In the genomic region with DNA sequence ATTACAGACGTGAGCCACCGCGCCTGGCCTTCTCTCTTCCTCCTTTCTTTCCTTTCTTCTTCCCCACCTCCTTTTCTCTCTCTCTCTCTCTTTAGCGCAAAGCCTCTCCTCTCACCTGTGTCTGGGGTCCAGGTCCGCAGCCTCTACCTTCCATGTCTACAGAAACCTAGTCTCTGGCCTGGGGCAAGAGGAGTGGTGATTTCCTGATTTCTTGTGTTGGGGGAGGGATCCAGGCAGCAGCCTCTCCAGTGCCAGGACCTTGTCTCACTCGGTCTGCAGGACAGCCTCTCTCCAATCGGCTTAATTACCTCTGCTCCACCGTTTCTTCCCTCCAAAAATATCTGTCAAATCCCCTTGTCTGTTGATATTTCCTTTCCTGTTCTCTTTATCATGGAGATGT, we compare ENCODE assay signal across 16 cellular contexts. TPM values are rescaled to one million over a fixed set of nuclear protein-coding genes. Genes with fewer than 3 reads are reported as not detected.
DNase-seq lines count a peak whose midpoint lies in the region; ATAC-seq, FAIRE-seq and TF ChIP-seq lines count a peak whose summit lies in the region.
"Had no signal": no experiment of that assay in that cellular context is flagged by ENCODE, and none has a peak within 500 bp of the region (broad histone marks: within the 10 kb centered on the region; RNA-seq: fewer than 3 reads in every experiment).

No MANE protein-coding gene starts in this region.

- H3K27me3 Mint-ChIP-seq in GM23338 (ENCODE audit: insufficient read depth, low read depth, poor library complexity): peaks cover 3% of the 10 kb centered on the region
- no peaks in the 10 kb centered on the region for H3K27me3 Mint-ChIP-seq in neural progenitor cell (ENCODE audit: insufficient read depth, low read depth)
- H3K27me3 Mint-ChIP-seq in activated T-helper 2 cell treated with anti-CD3 and anti-CD28 coated beads, Interferon-gamma antibody, Interleukin-2, Interleukin-4, amounts not matched to agents 10 μg/mL and 5 μg/mL and 100 μg/mL, durations not matched to agents 14 hours and 24 hours and 36 hours (ENCODE audit: low read depth): no peaks in the 10 kb centered on the region
- no peaks in the 10 kb centered on the region for H3K27me3 Mint-ChIP-seq in glutamatergic neuron (ENCODE audit: unreplicated experiment)
- H3K27me3 Mint-ChIP-seq: CD8-positive, alpha-beta memory T cell had no signal

- H3K9ac ChIP-seq in K562 (ENCODE audit: insufficient read depth in 1 of 2, low read depth in 2 of 2, low read length in 2 of 2): no peak overlapping the region
- H3K9ac ChIP-seq in neural progenitor cell: no peak overlapping the region
- H3K9ac ChIP-seq: BLaER1 had no signal

- intact Hi-C loops in K562 (cut with micrococcal nuclease): no loop called here
- intact Hi-C loops in activated T-helper 2 cell treated with anti-CD3 and anti-CD28 coated beads, Interferon-gamma antibody, Interleukin-2, Interleukin-4, amounts not matched to agents 10 μg/mL and 5 μg/mL and 100 μg/mL, durations not matched to agents 14 hours and 24 hours and 36 hours (cut with micrococcal nuclease): no loop called here

- POLR2A ChIA-PET in K562 (lab: Yijun Ruan, JAX): no interaction called here

- H3K36me3 Mint-ChIP-seq in GM23338 (ENCODE audit: low read depth) (no peaks in the 10 kb centered on the region), neural progenitor cell (peaks cover 1% of the 10 kb centered on the region), glutamatergic neuron (ENCODE audit: unreplicated experiment) (no peaks in the 10 kb centered on the region)
- H3K36me3 Mint-ChIP-seq in activated T-helper 2 cell treated with anti-CD3 and anti-CD28 coated beads, Interferon-gamma antibody, Interleukin-2, Interleukin-4, amounts not matched to agents 10 μg/mL and 5 μg/mL and 100 μg/mL, durations not matched to agents 14 hours and 24 hours and 36 hours (ENCODE audit: low read depth): peaks cover 4% of the 10 kb centered on the region

- H3K4me1 Mint-ChIP-seq in GM23338 (peaks cover 8% of the 10 kb centered on the region), neural progenitor cell (peaks cover 17% of the 10 kb centered on the region), glutamatergic neuron (ENCODE audit: low read depth, unreplicated experiment) (no peaks in the 10 kb centered on the region)
- H3K4me1 Mint-ChIP-seq in activated T-helper 2 cell treated with anti-CD3 and anti-CD28 coated beads, Interferon-gamma antibody, Interleukin-2, Interleukin-4, amounts not matched to agents 10 μg/mL and 5 μg/mL and 100 μg/mL, durations not matched to agents 14 hours and 24 hours and 36 hours (ENCODE audit: low read depth): peaks cover 6% of the 10 kb centered on the region
- H3K4me1 Mint-ChIP-seq: CD8-positive, alpha-beta memory T cell had no signal

- H3F3A ChIP-seq in GM23338 (replicated peaks; ENCODE audit: low read depth): no peaks in the 10 kb centered on the region
- no peaks in the 10 kb centered on the region for H3F3A ChIP-seq in neural progenitor cell (ENCODE audit: low read depth)

- TF ChIP-seq CTCF in GM23338 (conservative IDR thresholded peaks at IDR 0.05; ENCODE audit: low read depth in 2 of 2) (no peak), K562 (IDR thresholded peaks at IDR 0.05 in 2 of 3, conservative IDR thresholded peaks at IDR 0.05 in 1 of 3; ENCODE audit: insufficient read depth in 2 of 3, low read depth in 1 of 3, low read length in 3 of 3) (no peak), neural progenitor cell (IDR thresholded peaks at IDR 0.05) (no peak), glutamatergic neuron (IDR thresholded peaks at IDR 0.05; ENCODE audit: partially characterized antibody, unreplicated experiment) (no peak)

- in situ Hi-C loops in K562 (cut with MboI): no loop called here

- H3K9me3 ChIP-seq in K562 (replicated peaks; ENCODE audit: control insufficient read depth, insufficient read depth, low read depth, low read length) (no peaks in the 10 kb centered on the region), neural progenitor cell (ENCODE audit: low read depth) (no peaks in the 10 kb centered on the region)
- H3K9me3 ChIP-seq: BLaER1, HAP-1 had no signal

- no peaks in the 10 kb centered on the region for H3K79me2 ChIP-seq in GM23338 (replicated peaks; ENCODE audit: insufficient read depth)
- H3K79me2 ChIP-seq in K562 (ENCODE audit: control insufficient read depth, insufficient read depth, low read length): no peaks in the 10 kb centered on the region
- H3K79me2 ChIP-seq in neural progenitor cell (ENCODE audit: low read depth): no peaks in the 10 kb centered on the region

- H3K27me3 ChIP-seq in GM23338 (ENCODE audit: insufficient read depth): no peaks in the 10 kb centered on the region
- H3K27me3 ChIP-seq in K562 (ENCODE audit: control insufficient read depth in 2 of 2, insufficient read depth in 2 of 2, low read length in 2 of 2): peaks cover 0 to 3% of the 10 kb centered on the region in 2 experiments; a peak in 1 of 5 replicates
- H3K27me3 ChIP-seq in neural progenitor cell: no peaks in the 10 kb centered on the region
- H3K27me3 ChIP-seq: BLaER1 had no signal

- no peaks in the 10 kb centered on the region for H3K9me1 ChIP-seq in K562 (ENCODE audit: control insufficient read depth, insufficient read depth, low read length)

- no peak for TF ChIP-seq RAD21 in K562 (CRISPR knock-in tag; conservative IDR thresholded peaks at IDR 0.05 in 1 of 2, IDR thresholded peaks at IDR 0.05 in 1 of 2)

- FAIRE-seq in K562 (lab: Jason Lieb, UNC): no peak
- FAIRE-seq: D721Med, G401.6, GM12892 had no signal

- DNase-seq in GM23338 (ENCODE audit: low spot score) (no peak), K562 (ENCODE audit: extremely low read depth in 1 of 4, low spot score in 3 of 4) (no peak), neural progenitor cell (ENCODE audit: low spot score) (no peak), glutamatergic neuron (no peak)
- DNase-seq in activated T-helper 2 cell treated with anti-CD3 and anti-CD28 coated beads, Interferon-gamma antibody, Interleukin-2, Interleukin-4, amounts not matched to agents 10 μg/mL and 5 μg/mL and 100 μg/mL, durations not matched to agents 14 hours and 24 hours and 36 hours (ENCODE audit: low spot score): no peak
- DNase-seq: CD4-positive, CD25-positive, alpha-beta regulatory T cell; CD8-positive, alpha-beta memory T cell; DMS 273 treated with DMSO at 0.1 percent for 48 hours; DMS79 treated with DMSO at 0.1 percent for 48 hours had no signal

- H3K36me3 ChIP-seq in GM23338 (ENCODE audit: insufficient read depth) (no peaks in the 10 kb centered on the region), K562 (ENCODE audit: control insufficient read depth, insufficient read depth, low read length) (no peaks in the 10 kb centered on the region), neural progenitor cell (no peaks in the 10 kb centered on the region)
- H3K36me3 ChIP-seq: BLaER1, HAP-1 had no signal

- no TSS peak for BruUV-seq in K562 (replicated peaks; lab: Mats Ljungman, UMichigan)

- H3K9me3 Mint-ChIP-seq in GM23338: no peaks in the 10 kb centered on the region
- no peaks in the 10 kb centered on the region for H3K9me3 Mint-ChIP-seq in neural progenitor cell
- H3K9me3 Mint-ChIP-seq in activated T-helper 2 cell treated with anti-CD3 and anti-CD28 coated beads, Interferon-gamma antibody, Interleukin-2, Interleukin-4, amounts not matched to agents 10 μg/mL and 5 μg/mL and 100 μg/mL, durations not matched to agents 14 hours and 24 hours and 36 hours: no peaks in the 10 kb centered on the region
- no peaks in the 10 kb centered on the region for H3K9me3 Mint-ChIP-seq in glutamatergic neuron (ENCODE audit: unreplicated experiment)
- H3K9me3 Mint-ChIP-seq: CD4-positive, CD25-positive, alpha-beta regulatory T cell; CD8-positive, alpha-beta memory T cell had no signal

- no peak overlapping the region for H3K4me3 Mint-ChIP-seq in GM23338
- no peak overlapping the region for H3K4me3 Mint-ChIP-seq in neural progenitor cell
- H3K4me3 Mint-ChIP-seq in activated T-helper 2 cell treated with anti-CD3 and anti-CD28 coated beads, Interferon-gamma antibody, Interleukin-2, Interleukin-4, amounts not matched to agents 10 μg/mL and 5 μg/mL and 100 μg/mL, durations not matched to agents 14 hours and 24 hours and 36 hours (ENCODE audit: low read depth): no peak overlapping the region
- no peak overlapping the region for H3K4me3 Mint-ChIP-seq in glutamatergic neuron (ENCODE audit: unreplicated experiment)
- H3K4me3 Mint-ChIP-seq: CD4-positive, CD25-positive, alpha-beta regulatory T cell; CD8-positive, alpha-beta memory T cell had no signal

- H2AFZ ChIP-seq in GM23338 (0 out of 2 replicates have a peak overlapping the region, but pooled peaks have one; percentile 45), K562 (ENCODE audit: low read depth, low read length) (peak overlapping the region; percentile 57; the same call in 1 of the 2 replicates), neural progenitor cell (replicated peaks) (peak overlapping the region; percentile 42)

- no peak overlapping the region for H3K27ac ChIP-seq in GM23338 (ENCODE audit: low read depth)
- no peak overlapping the region for H3K27ac ChIP-seq in K562 (ENCODE audit: extremely low read depth, low read depth, low read length)
- H3K27ac ChIP-seq in neural progenitor cell: no peak overlapping the region
- H3K27ac ChIP-seq: BLaER1, C4-2B had no signal

- no peak for TF ChIP-seq POLR2A in K562 (conservative IDR thresholded peaks at IDR 0.05)

- H3K4me1 ChIP-seq in GM23338 (ENCODE audit: insufficient read depth) (0 out of 2 replicates have a peak, but pooled peaks cover 4% of the 10 kb centered on the region), K562 (replicated peaks in 1 of 2; ENCODE audit: control insufficient read depth in 2 of 2, insufficient read depth in 2 of 2, low read length in 2 of 2) (peaks cover 0 to 8% of the 10 kb centered on the region in 2 experiments; a peak in 1 of 5 replicates), neural progenitor cell (peaks cover 13% of the 10 kb centered on the region)
- H3K4me1 ChIP-seq: HAP-1 had no signal

- CTCF ChIA-PET in K562 (lab: Yijun Ruan, JAX; ENCODE audit: low intra/inter-chr PET ratio): no interaction called here

- no peaks in the 10 kb centered on the region for H3K9me2 ChIP-seq in GM23338 (ENCODE audit: insufficient read depth)

- H4K20me1 ChIP-seq in GM23338 (replicated peaks; ENCODE audit: insufficient read depth) (no peaks in the 10 kb centered on the region), K562 (replicated peaks; ENCODE audit: control insufficient read depth, insufficient read depth, low read length) (no peaks in the 10 kb centered on the region), neural progenitor cell (ENCODE audit: low read depth) (no peaks in the 10 kb centered on the region)
- H4K20me1 ChIP-seq: BLaER1 had no signal

- WGBS in K562 (ENCODE audit: insufficient coverage, low coverage, missing lambda C conversion rate): 37% methylated on average over 4 of the region's 8 CpGs

- H3K4me3 ChIP-seq in GM23338 (no peak overlapping the region), K562 (no peak overlapping the region), neural progenitor cell (no peak overlapping the region)
- H3K4me3 ChIP-seq: BLaER1, HAP-1 had no signal

- ATAC-seq in GM23338: peak; percentile 37; the same call in 2 of the 3 replicates
- ATAC-seq in K562: no peak; the same call in 2 of the 3 replicates
- ATAC-seq in HG03108 (IDR thresholded peaks at IDR 0.05; ENCODE audit: unreplicated experiment): no peak

- no peak for TF ChIP-seq EP300 in K562 (IDR thresholded peaks at IDR 0.05; ENCODE audit: low read length)

- H3K27ac Mint-ChIP-seq in GM23338: no peak overlapping the region
- no peak overlapping the region for H3K27ac Mint-ChIP-seq in neural progenitor cell
- H3K27ac Mint-ChIP-seq in activated T-helper 2 cell treated with anti-CD3 and anti-CD28 coated beads, Interferon-gamma antibody, Interleukin-2, Interleukin-4, amounts not matched to agents 10 μg/mL and 5 μg/mL and 100 μg/mL, durations not matched to agents 14 hours and 24 hours and 36 hours: no peak overlapping the region
- H3K27ac Mint-ChIP-seq in glutamatergic neuron (ENCODE audit: unreplicated experiment): no peak overlapping the region
- H3K27ac Mint-ChIP-seq: CD8-positive, alpha-beta memory T cell had no signal

- H3K4me2 ChIP-seq in GM23338: no peak overlapping the region
- H3K4me2 ChIP-seq in K562 (ENCODE audit: insufficient read depth, low read length): no peak overlapping the region
- H3K4me2 ChIP-seq in neural progenitor cell: no peak overlapping the region
- H3K4me2 ChIP-seq: BLaER1 had no signal

RNA-seq across cellular contexts. Expression of a gene that starts 16.1 kb away (rescaled TPM):
- total RNA-seq in GM23338 (2014; rRNA removed; shearing (Covaris generic)): 47.9 and 52.5 TPM in 2 replicates
- polyA plus RNA-seq in GM23338 (2016; fragmentation: Nextera tagmentation; extraction: Ambion mirVana) (28.2 and 29.9 TPM in 2 replicates), K562 (2011; rRNA removed) (50.4 and 52.3 TPM in 2 replicates), K562 (2014; fragmentation: Illumina TruSeq; extraction: Trizol) (60.3 and 69.6 TPM in 2 replicates), K562 (2014; fragmentation: Nextera tagmentation; extraction: Ambion mirVana) (10 to 100 TPM in 1 of 2 experiments, 1 to 10 TPM in 1; 8.7 to 10.3 TPM), K562 (2014; rRNA removed) (34.4 and 47.6 TPM in 2 replicates)
- total RNA-seq in K562 (2011; cell fraction: chromatin; rRNA removed; ENCODE audit: low replicate concordance): 111 and 132 TPM in 2 replicates
- total RNA-seq in K562 (2011; cell fraction: nucleolus; rRNA removed): 71.4 and 76.6 TPM in 2 replicates
- 75.8 and 80.5 TPM in 2 replicates for total RNA-seq in K562 (2011; cell fraction: nucleoplasm; rRNA removed)
- total RNA-seq in K562 (2014; rRNA removed) (42.2 and 56.2 TPM in 2 replicates), K562 (2014; rRNA removed; fragmentation: Illumina TruSeq; extraction: Trizol) (38.9 and 41.0 TPM in 2 replicates), K562 (2015; rRNA removed; fragmentation: Illumina TruSeq; extraction: Trizol) (59.5 and 62.1 TPM in 2 replicates), K562 (2021) (71.0 and 72.6 TPM in 2 replicates), neural progenitor cell (ENCODE audit: low replicate concordance) (17.2 and 22.4 TPM in 2 replicates), glutamatergic neuron (ENCODE audit: unreplicated experiment) (32.3 TPM)
- 34.5 and 41.7 TPM in 2 replicates for polyA plus RNA-seq in K562 (2011; cell fraction: cytosol; rRNA removed)
- 56.2 and 77.0 TPM in 2 replicates for polyA plus RNA-seq in K562 (2011; cell fraction: nucleus; rRNA removed)
- polyA plus RNA-seq in K562 (2012): 40.3 and 51.8 TPM in 2 replicates
- 105 and 107 TPM in 2 replicates for polyA minus RNA-seq in K562 (2011; rRNA and poly(A)+ RNA removed)
- polyA minus RNA-seq in K562 (2011; cell fraction: cytosol; rRNA and poly(A)+ RNA removed): 89.4 and 94.9 TPM in 2 replicates
- 102 and 127 TPM in 2 replicates for polyA minus RNA-seq in K562 (2011; cell fraction: nucleus; rRNA and poly(A)+ RNA removed)
- total RNA-seq in activated T-helper 2 cell treated with anti-CD3 and anti-CD28 coated beads, Interferon-gamma antibody, Interleukin-2, Interleukin-4, amounts not matched to agents 10 μg/mL and 5 μg/mL and 100 μg/mL, durations not matched to agents 14 hours and 24 hours and 36 hours: 163 and 166 TPM in 2 replicates

RNA-seq across cellular contexts. Expression of a gene that starts 18.0 kb away (rescaled TPM):
- 38.1 and 40.4 TPM in 2 replicates for total RNA-seq in GM23338 (2014; rRNA removed; shearing (Covaris generic))
- polyA plus RNA-seq in GM23338 (2016; fragmentation: Nextera tagmentation; extraction: Ambion mirVana): 27.5 and 31.5 TPM in 2 replicates
- total RNA-seq in K562 (2011; cell fraction: chromatin; rRNA removed; ENCODE audit: low replicate concordance): 28.9 and 38.7 TPM in 2 replicates
- total RNA-seq in K562 (2011; cell fraction: nucleolus; rRNA removed): 29.7 and 37.4 TPM in 2 replicates
- total RNA-seq in K562 (2011; cell fraction: nucleoplasm; rRNA removed): 28.1 and 29.3 TPM in 2 replicates
- total RNA-seq in K562 (2014; rRNA removed): 41.4 and 44.4 TPM in 2 replicates
- total RNA-seq in K562 (2014; rRNA removed; fragmentation: Illumina TruSeq; extraction: Trizol): 39.3 and 42.7 TPM in 2 replicates
- 41.7 and 44.3 TPM in 2 replicates for total RNA-seq in K562 (2015; rRNA removed; fragmentation: Illumina TruSeq; extraction: Trizol)
- total RNA-seq in K562 (2021): 39.6 and 43.5 TPM in 2 replicates
- 29.6 and 46.1 TPM in 2 replicates for polyA plus RNA-seq in K562 (2011; rRNA removed)
- polyA plus RNA-seq in K562 (2011; cell fraction: cytosol; rRNA removed): 23.3 and 30.5 TPM in 2 replicates
- polyA plus RNA-seq in K562 (2011; cell fraction: nucleus; rRNA removed): 19.8 and 21.6 TPM in 2 replicates
- polyA plus RNA-seq in K562 (2012): 35.5 and 37.7 TPM in 2 replicates
- 40.5 and 53.4 TPM in 2 replicates for polyA plus RNA-seq in K562 (2014; fragmentation: Illumina TruSeq; extraction: Trizol)
- polyA plus RNA-seq in K562 (2014; fragmentation: Nextera tagmentation; extraction: Ambion mirVana): 10 to 100 TPM; 18.8 to 19.4 TPM
- polyA plus RNA-seq in K562 (2014; rRNA removed): 39.3 and 41.5 TPM in 2 replicates
- polyA minus RNA-seq in K562 (2011; rRNA and poly(A)+ RNA removed): 30.7 and 32.0 TPM in 2 replicates
- 10.5 and 19.3 TPM in 2 replicates for polyA minus RNA-seq in K562 (2011; cell fraction: cytosol; rRNA and poly(A)+ RNA removed)
- polyA minus RNA-seq in K562 (2011; cell fraction: nucleus; rRNA and poly(A)+ RNA removed): 16.7 and 21.9 TPM in 2 replicates
- 38.7 and 40.9 TPM in 2 replicates for total RNA-seq in neural progenitor cell (ENCODE audit: low replicate concordance)
- total RNA-seq in activated T-helper 2 cell treated with anti-CD3 and anti-CD28 coated beads, Interferon-gamma antibody, Interleukin-2, Interleukin-4, amounts not matched to agents 10 μg/mL and 5 μg/mL and 100 μg/mL, durations not matched to agents 14 hours and 24 hours and 36 hours: 40.9 and 41.1 TPM in 2 replicates
- 24.2 TPM for total RNA-seq in glutamatergic neuron (ENCODE audit: unreplicated experiment)
